21 cellular contexts compared by ENCODE assay signal in genomic region chr5:116466740-116467139, GRCh38.
DNase-seq lines count a peak whose midpoint lies in the region; FAIRE-seq and TF ChIP-seq lines count a peak whose summit lies in the region.
"Had no signal": no experiment of that assay in that cellular context is flagged by ENCODE, and none has a peak within 500 bp of the region (broad histone marks: within the 10 kb centered on the region; RNA-seq: fewer than 3 reads in every experiment).

No MANE protein-coding gene starts in this region.

- no peak overlapping the region for H2AFZ ChIP-seq in H9 (ENCODE audit: low read length)
- H2AFZ ChIP-seq: GM23248 had no signal

- no peak overlapping the region for H2BK12ac ChIP-seq in H9 (ENCODE audit: insufficient read length, low read depth, low read length)

- no peak overlapping the region for H4K8ac ChIP-seq in H9 (replicated peaks; ENCODE audit: insufficient read length, low read depth, low read length)

- H3K9me3 ChIP-seq in BLaER1: peaks cover 19% of the 10 kb centered on the region
- no peaks in the 10 kb centered on the region for H3K9me3 ChIP-seq in H9 (ENCODE audit: control insufficient read depth, low read depth, low read length)
- H3K9me3 ChIP-seq: Caco-2, SJSA1 had no signal

- no peak for TF ChIP-seq CTCF in H9 (conservative IDR thresholded peaks at IDR 0.05)
- no peak for TF ChIP-seq CTCF in dorsolateral prefrontal cortex (IDR thresholded peaks at IDR 0.05 in 54 of 56, conservative IDR thresholded peaks at IDR 0.05 in 2 of 56; ENCODE audit: low read depth in 1 of 56, partially characterized antibody in 56 of 56)

- H3K4me3 ChIP-seq in BLaER1 (peak overlapping the region; percentile 5; the same call in 1 of the 2 replicates), dorsolateral prefrontal cortex (no peak overlapping the region)
- H3K4me3 ChIP-seq: GM23248, SJSA1 had no signal

- H3K14ac ChIP-seq in H9 (ENCODE audit: insufficient read depth, low read length): no peak overlapping the region

- H3K9ac ChIP-seq in BLaER1 (no peak overlapping the region), H9 (ENCODE audit: extremely low read depth, insufficient read length, low read length) (no peak overlapping the region)
- H3K9ac ChIP-seq: GM23248 had no signal

- intact Hi-C loops in dorsolateral prefrontal cortex (cut with DNase I): no loop called here

- no peak overlapping the region for H4K5ac ChIP-seq in H9 (ENCODE audit: insufficient read length, low read depth, low read length)

- no peak for FAIRE-seq in RCC 7860 (lab: Jason Lieb, UNC)
- FAIRE-seq: GM12891 had no signal

- H3K79me2 ChIP-seq in H9 (ENCODE audit: insufficient read depth, low read length): no peaks in the 10 kb centered on the region

- H2AK5ac ChIP-seq in H9 (ENCODE audit: insufficient read length, low read length): no peak overlapping the region

- peaks cover 9 to 11% of the 10 kb centered on the region in 2 experiments; a peak in 3 of 4 replicates for H3K4me1 Mint-ChIP-seq in H9

- H2BK120ac ChIP-seq in H9 (ENCODE audit: low read depth, low read length, poor library complexity, severe bottlenecking): no peak overlapping the region

- no peak overlapping the region for H2BK15ac ChIP-seq in H9 (ENCODE audit: low read depth, low read length)

- H3K27ac Mint-ChIP-seq in H9: peak overlapping the region in 2 of 3 experiments; percentile 31 to 44; a peak in 1 of 7 replicates
- H3K27ac Mint-ChIP-seq: CD4-positive, CD25-positive, alpha-beta regulatory T cell had no signal

- H3K27me3 Mint-ChIP-seq in H9 (ENCODE audit: low read depth): no peaks in the 10 kb centered on the region
- H3K27me3 Mint-ChIP-seq: CD4-positive, CD25-positive, alpha-beta regulatory T cell had no signal

- H3T11ph ChIP-seq in H9 (ENCODE audit: low read length): no peak overlapping the region

- H2BK20ac ChIP-seq in H9 (ENCODE audit: low read depth, low read length, poor library complexity, severe bottlenecking): no peak overlapping the region

- DNase-seq in H9 (no peak), dorsolateral prefrontal cortex (no peak), substantia nigra (lab: John Stamatoyannopoulos, UW) (no peak), NCI-H1436 (lab: John Stamatoyannopoulos, UW) (no peak), CD1c-positive myeloid dendritic cell (ENCODE audit: extremely low spot score) (no peak), RCC 7860 (ENCODE audit: low spot score) (no peak)
- DNase-seq: AML-193, Caco-2, GM23248, HCEC 1CT, IMR-90, MV-4-11, NCI-H187, NCI-H2107, NCI-H446 treated with DMSO at 0.1 percent for 48 hours, NCI-H526 treated with DMSO at 0.1 percent for 48 hours, OCI-M1 had no signal

- H3K27ac ChIP-seq in BLaER1 (peak overlapping the region; percentile 80), H9 (ENCODE audit: insufficient read length, low read depth, low read length) (no peak overlapping the region), dorsolateral prefrontal cortex (peak overlapping the region in 55 of 59 donors; percentile 18 to 84 (median 72)), substantia nigra (ENCODE audit: low read depth, low read length, poor library complexity, severe bottlenecking) (peak overlapping the region; percentile 65)
- H3K27ac ChIP-seq: GM23248, SJSA1 had no signal

- H3K56ac ChIP-seq in H9 (ENCODE audit: insufficient read length, low read depth, low read length): no peak overlapping the region

- H3K4me1 ChIP-seq in BLaER1 (peaks cover 50% of the 10 kb centered on the region), H9 (ENCODE audit: insufficient read depth, low read length) (no peaks in the 10 kb centered on the region)
- H3K4me1 ChIP-seq: Caco-2, SJSA1 had no signal

- no peak overlapping the region for H3K23ac ChIP-seq in H9 (ENCODE audit: insufficient read length, low read depth, low read length)

- no peak overlapping the region for H3K18ac ChIP-seq in H9 (ENCODE audit: insufficient read length, low read depth, low read length)

- H3K4me2 ChIP-seq in BLaER1: peak overlapping the region; percentile 68
- H3K4me2 ChIP-seq in H9 (ENCODE audit: insufficient read depth, insufficient read length, low read length): no peak overlapping the region

- no CpG with 5 or more reads among the region's 2 CpGs for WGBS in H9 (ENCODE audit: extremely low coverage, insufficient read length, low lambda C conversion rate)

- H3K4me3 Mint-ChIP-seq in H9: no peak overlapping the region
- H3K4me3 Mint-ChIP-seq: CD4-positive, CD25-positive, alpha-beta regulatory T cell had no signal

- no peak overlapping the region for H3K4ac ChIP-seq in H9 (ENCODE audit: low read depth, low read length)

- H3K23me2 ChIP-seq in H9 (ENCODE audit: insufficient read length, low read depth, low read length, poor library complexity, severe bottlenecking): no peaks in the 10 kb centered on the region

- no peaks in the 10 kb centered on the region for H4K20me1 ChIP-seq in BLaER1
- no peaks in the 10 kb centered on the region for H4K20me1 ChIP-seq in H9 (ENCODE audit: control insufficient read depth, insufficient read depth, insufficient read length)

- no peak overlapping the region for H4K91ac ChIP-seq in H9 (ENCODE audit: insufficient read length, low read depth, low read length)

- no peaks in the 10 kb centered on the region for H3K36me3 ChIP-seq in BLaER1
- H3K36me3 ChIP-seq: SJSA1 had no signal

- H3K27me3 ChIP-seq in BLaER1 (no peaks in the 10 kb centered on the region), H9 (ENCODE audit: insufficient read depth, low read length) (no peaks in the 10 kb centered on the region), dorsolateral prefrontal cortex (no peaks in the 10 kb centered on the region)
- H3K27me3 ChIP-seq: SJSA1 had no signal

- no peak overlapping the region for H2BK5ac ChIP-seq in H9 (ENCODE audit: insufficient read length, low read length)

- H3K36me3 Mint-ChIP-seq in H9 (ENCODE audit: insufficient read depth in 1 of 3, low read depth in 3 of 3): peaks cover 48 to 97% (median 88%) of the 10 kb centered on the region in 3 experiments; a peak in 6 of 7 replicates

- H3K79me1 ChIP-seq in H9 (ENCODE audit: insufficient read depth, low read depth, low read length, poor library complexity, severe bottlenecking): no peaks in the 10 kb centered on the region

- H3K9me3 Mint-ChIP-seq in H9: no peaks in the 10 kb centered on the region
